ENCODE assay signal across 8 cellular contexts in genomic region chr14:103334644-103335603, GRCh38. TPM values are rescaled to one million over a fixed set of nuclear protein-coding genes. Genes with fewer than 3 reads are reported as not detected.
DNase-seq lines count a peak whose midpoint lies in the region; ATAC-seq and TF ChIP-seq lines count a peak whose summit lies in the region.

No MANE protein-coding gene starts in this region.

- peaks cover 7% of the 10 kb centered on the region; the same call in 1 of the 2 replicates for H3K79me2 ChIP-seq in H9 (ENCODE audit: insufficient read depth, low read length)

- H2BK120ac ChIP-seq in H9 (ENCODE audit: low read depth, low read length, poor library complexity, severe bottlenecking): no peak overlapping the region

- peak; percentile 40 for ATAC-seq in left lung

- H4K8ac ChIP-seq in H9 (replicated peaks; ENCODE audit: insufficient read length, low read depth, low read length): no peak overlapping the region

- H4K5ac ChIP-seq in H9 (ENCODE audit: insufficient read length, low read depth, low read length): no peak overlapping the region

- no peak overlapping the region for H2BK12ac ChIP-seq in H9 (ENCODE audit: insufficient read length, low read depth, low read length)

- peaks cover 48 to 52% (median 49%) of the 10 kb centered on the region in 3 experiments for H3K36me3 Mint-ChIP-seq in H9 (ENCODE audit: insufficient read depth in 1 of 3, low read depth in 3 of 3)

- H3K27ac ChIP-seq in H9 (ENCODE audit: insufficient read length, low read depth, low read length): no peak overlapping the region
- H3K27ac ChIP-seq in coronary artery: peak overlapping the region; percentile 98 to 99
- H3K27ac ChIP-seq in left lung: peak overlapping the region; percentile 100

- H3K4me2 ChIP-seq in H9 (ENCODE audit: insufficient read depth, insufficient read length, low read length): peak overlapping the region; percentile 99

- no peak for TF ChIP-seq CTCF in H9 (conservative IDR thresholded peaks at IDR 0.05)
- no peak for TF ChIP-seq CTCF in NB4 (IDR thresholded peaks at IDR 0.05; ENCODE audit: low read depth, low read length)
- no peak for TF ChIP-seq CTCF in coronary artery (IDR thresholded peaks at IDR 0.05)
- no peak for TF ChIP-seq CTCF in left lung (IDR thresholded peaks at IDR 0.05)

- H3K18ac ChIP-seq in H9 (ENCODE audit: insufficient read length, low read depth, low read length): peak overlapping the region; percentile 46

- H3K9me3 Mint-ChIP-seq in H9: peaks cover 0 to 2% of the 10 kb centered on the region in 2 experiments; a peak in 1 of 5 replicates

- H3K9me3 ChIP-seq in H9 (ENCODE audit: control insufficient read depth, low read depth, low read length): no peaks in the 10 kb centered on the region
- no peaks in the 10 kb centered on the region for H3K9me3 ChIP-seq in left lung

- H3K27me3 Mint-ChIP-seq in H9 (ENCODE audit: low read depth): peaks cover 2% of the 10 kb centered on the region; the same call in 1 of the 2 replicates

- H3K4me1 ChIP-seq in H9 (ENCODE audit: insufficient read depth, low read length) (no peaks in the 10 kb centered on the region), left lung (peaks cover 14 to 49% of the 10 kb centered on the region in 2 donors)

- intact Hi-C loops in left lung (cut with DNase I): no loop called here

- TF ChIP-seq POLR2A in NB4 (IDR thresholded peaks at IDR 0.05; ENCODE audit: extremely low read depth, insufficient read length): no peak

- H3K9ac ChIP-seq in H9 (ENCODE audit: extremely low read depth, insufficient read length, low read length): peak overlapping the region; percentile 83

- no peak overlapping the region for H3T11ph ChIP-seq in H9 (ENCODE audit: low read length)

- H4K20me1 ChIP-seq in H9 (ENCODE audit: control insufficient read depth, insufficient read depth, insufficient read length): no peaks in the 10 kb centered on the region

- no peaks in the 10 kb centered on the region for H3K79me1 ChIP-seq in H9 (ENCODE audit: insufficient read depth, low read depth, low read length, poor library complexity, severe bottlenecking)

- no peak overlapping the region for H2AFZ ChIP-seq in H9 (ENCODE audit: low read length)

- peaks cover under 1 to 46% of the 10 kb centered on the region in 2 donors for H3K36me3 ChIP-seq in left lung

- H3K56ac ChIP-seq in H9 (ENCODE audit: insufficient read length, low read depth, low read length): no peak overlapping the region

- DNase-seq in H9: no peak
- DNase-seq in NB4 (ENCODE audit: low read depth): peak; percentile 85
- DNase-seq in activated CD4-positive, alpha-beta T cell treated with anti-CD3 and anti-CD28 coated beads, Interleukin-2, amount 50 U/mL, for 1 hour: peak; percentile 67
- peak; percentile 83 for DNase-seq in coronary artery (ENCODE audit: low spot score)
- peak; percentile 80 to 91 for DNase-seq in left lung
- DNase-seq in stimulated activated CD4-positive, alpha-beta T cell treated with anti-CD3 and anti-CD28 coated beads, Interleukin-1b, Interleukin-23, amount 100 ng/mL, for 4 hours (ENCODE audit: low read depth in 2 of 2): peak; percentile 83 to 84
- DNase-seq in NCI-H524 treated with DMSO at 0.1 percent for 48 hours (lab: John Stamatoyannopoulos, UW): no peak

- H3K27me3 ChIP-seq in H9 (ENCODE audit: insufficient read depth, low read length): no peaks in the 10 kb centered on the region
- no peaks in the 10 kb centered on the region for H3K27me3 ChIP-seq in left lung

- no peak overlapping the region for H2BK15ac ChIP-seq in H9 (ENCODE audit: low read depth, low read length)

- no peak overlapping the region for H2BK5ac ChIP-seq in H9 (ENCODE audit: insufficient read length, low read length)

- H2BK20ac ChIP-seq in H9 (ENCODE audit: low read depth, low read length, poor library complexity, severe bottlenecking): no peak overlapping the region

- H3K27ac Mint-ChIP-seq in H9: peak overlapping the region; percentile 85 to 94 (median 88); a peak in 6 of 7 replicates

- peaks cover 27 to 29% of the 10 kb centered on the region in 2 experiments for H3K4me1 Mint-ChIP-seq in H9

- H3K4me3 ChIP-seq in GM08714 (ENCODE audit: low read length) (peak overlapping the region; percentile 85), NB4 (ENCODE audit: low read depth, low read length) (peak overlapping the region; percentile 93), coronary artery (peak overlapping the region; percentile 95), left lung (peak overlapping the region; percentile 89 to 92)

- WGBS in H9 (ENCODE audit: extremely low coverage, insufficient read length, low lambda C conversion rate): no CpG with 5 or more reads among the region's 97 CpGs

- no peak overlapping the region for H3K4ac ChIP-seq in H9 (ENCODE audit: low read depth, low read length)

- H3K23me2 ChIP-seq in H9 (ENCODE audit: insufficient read length, low read depth, low read length, poor library complexity, severe bottlenecking): peaks cover 6% of the 10 kb centered on the region

- H3K4me3 Mint-ChIP-seq in H9: peak overlapping the region; percentile 93 to 97

- H4K91ac ChIP-seq in H9 (ENCODE audit: insufficient read length, low read depth, low read length): no peak overlapping the region

- H3K23ac ChIP-seq in H9 (ENCODE audit: insufficient read length, low read depth, low read length): no peak overlapping the region

- peak overlapping the region; percentile 68 for H3K14ac ChIP-seq in H9 (ENCODE audit: insufficient read depth, low read length)

- no peak overlapping the region for H2AK5ac ChIP-seq in H9 (ENCODE audit: insufficient read length, low read length)

RNA-seq across cellular contexts. Expression of gene EIF5, which starts 0.9 kb away (rescaled TPM):
- 337 and 356 TPM in 2 replicates for total RNA-seq in H9 (2021)
- 100 to 1,000 TPM; 164 to 239 TPM for total RNA-seq in left lung

RNA-seq across cellular contexts. Expression of gene MARK3, which starts 50.3 kb away (rescaled TPM):
- total RNA-seq in H9 (2021): 71.3 and 81.9 TPM in 2 replicates
- 10 to 100 TPM; 78.8 to 92.9 TPM for total RNA-seq in left lung

Comparison
In these comparisons a context has a peak if more than half of its experiments do, and no peak if none do; other contexts are left out.
1. DNase-seq: peak in NB4 (single experiment), activated CD4-positive, alpha-beta T cell treated with anti-CD3 and anti-CD28 coated beads, Interleukin-2, amount 50 U/mL, for 1 hour (single experiment), coronary artery (single experiment), left lung (2 of 2) and stimulated activated CD4-positive, alpha-beta T cell treated with anti-CD3 and anti-CD28 coated beads, Interleukin-1b, Interleukin-23, amount 100 ng/mL, for 4 hours (2 of 2); none in H9 (single experiment) and NCI-H524 treated with DMSO at 0.1 percent for 48 hours (single experiment).
2. Peak in every context shown above with its lines, with median percentiles within 50 percentile points of each other: H3K4me3 ChIP-seq.